Comparison of ENCODE assay signal across 14 cellular contexts in the genomic region with DNA sequence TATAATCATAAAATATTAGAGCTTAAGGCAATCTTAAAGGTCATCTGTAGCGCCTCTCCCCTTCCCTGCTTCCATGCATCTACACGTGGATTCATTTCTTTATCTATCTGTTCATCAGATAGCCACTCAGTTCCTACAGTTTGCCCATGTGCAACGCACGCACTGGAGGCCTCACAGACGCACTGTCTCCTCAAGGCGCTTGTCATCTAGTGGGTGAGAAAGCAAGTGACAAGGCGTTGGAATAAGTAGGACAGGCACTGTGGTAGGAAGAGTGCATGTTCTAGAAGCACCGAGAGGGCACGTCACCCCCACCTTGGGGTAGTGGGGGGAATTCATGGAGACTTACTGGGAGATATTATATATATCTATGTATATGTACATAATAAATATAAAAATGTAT. TPM values are rescaled to one million over a fixed set of nuclear protein-coding genes. Genes with fewer than 3 reads are reported as not detected.
A peak's percentile ranks its signal among the peaks of the same experiment; 100 is the strongest.
DNase-seq lines count a peak whose midpoint lies in the region; ATAC-seq and TF ChIP-seq lines count a peak whose summit lies in the region.
"Had no signal": no experiment of that assay in that cellular context is flagged by ENCODE, and none has a peak within 500 bp of the region (broad histone marks: within the 10 kb centered on the region; RNA-seq: fewer than 3 reads in every experiment).

No MANE protein-coding gene starts in this region.

- peak overlapping the region in 6 of 12 donors; percentile 3 to 82 (median 36) for H3K27ac ChIP-seq in heart left ventricle
- H3K27ac ChIP-seq in right cardiac atrium (ENCODE audit: low read length): no peak overlapping the region
- H3K27ac ChIP-seq in esophagus squamous epithelium: peak overlapping the region in 3 of 4 donors; percentile 73 to 88 (median 77)
- peak overlapping the region; percentile 73 for H3K27ac ChIP-seq in vagina
- H3K27ac ChIP-seq: spleen had no signal

- intact Hi-C loops in heart left ventricle (cut with DNase I) (loop anchor here in 6 of 10 donors (2.0 to 10.0 kb wide), 6 partner anchors 36 to 177 kb away; a partner anchor contains a TSS), right cardiac atrium (cut with DNase I) (loop anchor here in 3 of 4 donors (5.0 to 10.0 kb wide), 4 partner anchors 83 to 123 kb away; a partner anchor contains a TSS), esophagus squamous epithelium (cut with DNase I) (loop anchor here (5.0 kb wide), 1 partner anchor 121 kb away; no protein-coding TSS in a partner anchor), sciatic nerve (cut with DNase I) (loop anchor here (5.0 kb wide), 1 partner anchor 116 kb away; no protein-coding TSS in a partner anchor), vagina (cut with DNase I) (no loop called here)

- WGBS in heart left ventricle, 4 donors: 76 to 83% (median 80%) methylated on average over 9 of the region's 9 CpGs
- WGBS in right cardiac atrium: 58% methylated on average over 9 of the region's 9 CpGs
- WGBS in esophagus squamous epithelium, 2 donors: 69 to 71% methylated on average over 9 of the region's 9 CpGs

- no peaks in the 10 kb centered on the region for H3K9me3 ChIP-seq in heart left ventricle
- H3K9me3 ChIP-seq in right cardiac atrium (ENCODE audit: control insufficient read depth, low read length): no peaks in the 10 kb centered on the region
- H3K9me3 ChIP-seq in esophagus squamous epithelium: no peaks in the 10 kb centered on the region
- H3K9me3 ChIP-seq in vagina: no peaks in the 10 kb centered on the region
- H3K9me3 ChIP-seq: spleen had no signal

- H3K36me3 ChIP-seq in heart left ventricle (no peaks in the 10 kb centered on the region), esophagus squamous epithelium (no peaks in the 10 kb centered on the region), vagina (no peaks in the 10 kb centered on the region)
- H3K36me3 ChIP-seq: spleen had no signal

- H3K4me1 ChIP-seq in heart left ventricle (peaks cover 0 to 32% (median 10%) of the 10 kb centered on the region in 12 donors), right cardiac atrium (ENCODE audit: control insufficient read depth, insufficient read depth, low read length) (peaks cover 3% of the 10 kb centered on the region), esophagus squamous epithelium (peaks cover 8 to 43% (median 11%) of the 10 kb centered on the region in 3 donors), vagina (peaks cover 26% of the 10 kb centered on the region)

- TF ChIP-seq POLR2A in heart left ventricle (IDR thresholded peaks at IDR 0.05) (no peak), esophagus squamous epithelium (IDR thresholded peaks at IDR 0.05) (no peak), vagina (IDR thresholded peaks at IDR 0.05) (no peak)

- DNase-seq in heart left ventricle: no peak
- no peak for DNase-seq in right cardiac atrium
- no peak for DNase-seq in esophagus squamous epithelium (lab: John Stamatoyannopoulos, UW)
- peak; percentile 47 for DNase-seq in sciatic nerve (ENCODE audit: low spot score)
- DNase-seq in vagina (ENCODE audit: extremely low spot score in 2 of 2): no peak
- no peak for DNase-seq in activated CD4-positive, alpha-beta T cell treated with anti-CD3 and anti-CD28 coated beads, Interleukin-2, amount 50 U/mL, for 1 hour
- DNase-seq in HK-2 (ENCODE audit: unreplicated experiment): no peak
- DNase-seq: activated CD4-positive, alpha-beta T cell treated with anti-CD3 and anti-CD28 coated beads, Interleukin-2, amount 50 U/mL, for 48 hours; effector memory CD8-positive, alpha-beta T cell; NCI-H1417 treated with DMSO at 0.1 percent for 48 hours; NCI-H82 had no signal

- peak overlapping the region in 7 of 12 donors; percentile 15 to 52 (median 39) for H3K4me3 ChIP-seq in heart left ventricle
- H3K4me3 ChIP-seq in right cardiac atrium (ENCODE audit: low read length): no peak overlapping the region
- peak overlapping the region in 1 of 4 donors; percentile 37 for H3K4me3 ChIP-seq in esophagus squamous epithelium
- H3K4me3 ChIP-seq in vagina: peak overlapping the region in 1 of 2 donors; percentile 23
- H3K4me3 ChIP-seq: spleen had no signal

- TF ChIP-seq CTCF in heart left ventricle (IDR thresholded peaks at IDR 0.05) (no peak), esophagus squamous epithelium (IDR thresholded peaks at IDR 0.05) (no peak), vagina (IDR thresholded peaks at IDR 0.05) (no peak)

- H3K27me3 ChIP-seq in heart left ventricle (no peaks in the 10 kb centered on the region), right cardiac atrium (ENCODE audit: control insufficient read depth, insufficient read depth) (no peaks in the 10 kb centered on the region), esophagus squamous epithelium (peaks cover 0 to 50% (median 0%) of the 10 kb centered on the region in 4 donors), vagina (no peaks in the 10 kb centered on the region)

- ATAC-seq in heart left ventricle: no peak
- no peak for ATAC-seq in right cardiac atrium
- ATAC-seq in sciatic nerve: no peak
- no peak for ATAC-seq in GM18498 (IDR thresholded peaks at IDR 0.05; ENCODE audit: unreplicated experiment)
- ATAC-seq: effector memory CD8-positive, alpha-beta T cell; left lobe of liver had no signal

RNA-seq across cellular contexts. Expression of a gene that starts 20.8 kb away (rescaled TPM):
- total RNA-seq in heart left ventricle (10 to 100 TPM; 23.4 to 56.9 (median 34.3) TPM), right cardiac atrium (10 to 100 TPM; 44.5 to 45.5 (median 44.9) TPM), esophagus squamous epithelium (10 to 100 TPM in 2 of 4 donors, 1 to 10 TPM in 2; 1.6 to 21.4 (median 7.9) TPM), sciatic nerve (126 TPM), vagina (31.7 TPM)
- polyA plus RNA-seq in heart left ventricle (10 to 100 TPM; 11.9 to 18.5 TPM), right cardiac atrium (22.2 TPM)
